12 cellular contexts compared by ENCODE assay signal in genomic region chr15:84929795-84930371, GRCh38. TPM values are rescaled to one million over a fixed set of nuclear protein-coding genes. Genes with fewer than 3 reads are reported as not detected.
DNase-seq lines count a peak whose midpoint lies in the region; ATAC-seq and TF ChIP-seq lines count a peak whose summit lies in the region.
"Had no signal": no experiment of that assay in that cellular context is flagged by ENCODE, and none has a peak within 500 bp of the region (broad histone marks: within the 10 kb centered on the region; RNA-seq: fewer than 3 reads in every experiment).

No MANE protein-coding gene starts in this region.

- H3K4me1 ChIP-seq in mucosa of descending colon (ENCODE audit: low read depth) (peaks cover 10% of the 10 kb centered on the region), spleen (peaks cover 0 to 11% (median 4%) of the 10 kb centered on the region in 6 donors), testis (peaks cover 6% of the 10 kb centered on the region)

- TF ChIP-seq CTCF in Calu3 (IDR thresholded peaks at IDR 0.05; ENCODE audit: unreplicated experiment): no peak
- no peak for TF ChIP-seq CTCF in brain microvascular endothelial cell (IDR thresholded peaks at IDR 0.05; ENCODE audit: low read depth, low read length, missing control alignments)
- no peak for TF ChIP-seq CTCF in mucosa of descending colon (IDR thresholded peaks at IDR 0.05)
- no peak for TF ChIP-seq CTCF in spleen (IDR thresholded peaks at IDR 0.05 in 8 of 11, conservative IDR thresholded peaks at IDR 0.05 in 3 of 11)
- TF ChIP-seq CTCF in testis (IDR thresholded peaks at IDR 0.05): no peak

- H3K27ac ChIP-seq in brain microvascular endothelial cell (no peak overlapping the region), spleen (no peak overlapping the region), testis (no peak overlapping the region)
- H3K27ac ChIP-seq: skin epidermis had no signal

- CTCF ChIA-PET in Calu3 (lab: Charles Lee): interaction anchor here (0.6 to 1.9 kb wide), 12 partner anchors 8 to 271 kb away, joined by 3 to 11 read pairs (median 4); no protein-coding TSS in a partner anchor

- H3K4me3 ChIP-seq in brain microvascular endothelial cell (ENCODE audit: low read depth, low read length) (no peak overlapping the region), mucosa of descending colon (no peak overlapping the region), spleen (no peak overlapping the region), testis (no peak overlapping the region)
- H3K4me3 ChIP-seq: skin epidermis had no signal

- peaks cover 10% of the 10 kb centered on the region for H3K36me3 Mint-ChIP-seq in Calu3 (ENCODE audit: insufficient read depth, unreplicated experiment)
- H3K36me3 Mint-ChIP-seq: T-cell had no signal

- no peaks in the 10 kb centered on the region for H3K27me3 Mint-ChIP-seq in Calu3 (ENCODE audit: unreplicated experiment)
- H3K27me3 Mint-ChIP-seq: T-cell had no signal

- no peaks in the 10 kb centered on the region for H3K9me3 Mint-ChIP-seq in Calu3 (ENCODE audit: low read depth, unreplicated experiment)
- H3K9me3 Mint-ChIP-seq: activated naive CD4-positive, alpha-beta T cell treated with anti-CD3 and anti-CD28 coated beads for 36 hours; T-cell had no signal

- peak overlapping the region; percentile 84 for H3K27ac Mint-ChIP-seq in Calu3 (ENCODE audit: unreplicated experiment)
- H3K27ac Mint-ChIP-seq: activated naive CD4-positive, alpha-beta T cell treated with anti-CD3 and anti-CD28 coated beads for 36 hours; T-cell had no signal

- H3K36me3 ChIP-seq in brain microvascular endothelial cell (replicated peaks): no peaks in the 10 kb centered on the region
- H3K36me3 ChIP-seq in mucosa of descending colon (ENCODE audit: low read depth): no peaks in the 10 kb centered on the region
- no peaks in the 10 kb centered on the region for H3K36me3 ChIP-seq in spleen
- H3K36me3 ChIP-seq in testis (ENCODE audit: low read depth, missing control alignments): no peaks in the 10 kb centered on the region

- no peaks in the 10 kb centered on the region for H3K9me3 ChIP-seq in mucosa of descending colon
- H3K9me3 ChIP-seq in spleen: no peaks in the 10 kb centered on the region
- no peaks in the 10 kb centered on the region for H3K9me3 ChIP-seq in testis

- TF ChIP-seq POLR2A in spleen (IDR thresholded peaks at IDR 0.05): no peak
- no peak for TF ChIP-seq POLR2A in testis (IDR thresholded peaks at IDR 0.05)

- WGBS in spleen, 5 donors: 67 to 76% (median 74%) methylated on average over 3 of the region's 3 CpGs
- WGBS in testis, 2 donors: 78 to 79% methylated on average over 3 of the region's 3 CpGs

- no TSS peak for BruUV-seq in Calu3 (replicated peaks; lab: Mats Ljungman, UMichigan)

- H3K27me3 ChIP-seq in brain microvascular endothelial cell (replicated peaks) (no peaks in the 10 kb centered on the region), spleen (replicated peaks in 1 of 7) (no peaks in the 10 kb centered on the region), testis (no peaks in the 10 kb centered on the region)

- ATAC-seq in mucosa of descending colon: peak; percentile 94
- ATAC-seq in GM19397 (IDR thresholded peaks at IDR 0.05; ENCODE audit: unreplicated experiment): no peak
- ATAC-seq in GM18517 (IDR thresholded peaks at IDR 0.05; ENCODE audit: unreplicated experiment): no peak
- ATAC-seq: T-cell had no signal

- intact Hi-C loops in Calu3 (cut with micrococcal nuclease; ENCODE audit: unreplicated experiment): loop anchor here (1.0 to 5.0 kb wide), 7 partner anchors 47 to 343 kb away; partner anchors contain the start of genes NMB and PDE8A
- intact Hi-C loops in mucosa of descending colon (cut with DNase I, micrococcal nuclease): loop anchor here in 1 of 2 donors (10.0 kb wide), 1 partner anchor 105 kb away; no protein-coding TSS in a partner anchor
- intact Hi-C loops in spleen (cut with DNase I; ENCODE audit: low total_unique reads): loop anchor here (2.0 kb wide), 1 partner anchor 343 kb away; no protein-coding TSS in a partner anchor
- intact Hi-C loops in testis (cut with DNase I; ENCODE audit: low total_unique reads): no loop called here

- DNase-seq in Calu3 (peak; percentile 99), LoVo (ENCODE audit: low spot score) (peak; percentile 98), brain microvascular endothelial cell (peak; percentile 86), mucosa of descending colon (peak; percentile 73 to 77 (median 75)), spleen (no peak), testis (no peak)
- DNase-seq: activated naive CD4-positive, alpha-beta T cell treated with anti-CD3 and anti-CD28 coated beads for 36 hours; hypothalamus; T-cell had no signal

- H3K4me3 Mint-ChIP-seq in Calu3 (ENCODE audit: low read depth, unreplicated experiment): peak overlapping the region; percentile 10
- H3K4me3 Mint-ChIP-seq: activated naive CD4-positive, alpha-beta T cell treated with anti-CD3 and anti-CD28 coated beads for 36 hours; T-cell had no signal

- in situ Hi-C loops in brain microvascular endothelial cell (cut with HindIII; ENCODE audit: low pct_ligation_motif_present, low sequenced_read_pairs): no loop called here

- H3K4me1 Mint-ChIP-seq in Calu3 (ENCODE audit: low read depth, unreplicated experiment): peaks cover 51% of the 10 kb centered on the region

RNA-seq across cellular contexts. Expression of gene SLC28A1, which starts 45.4 kb away (rescaled TPM):
- total RNA-seq in Calu3 (2022): 0.17 and 0.37 TPM in 2 replicates
- not detected for total RNA-seq in mucosa of descending colon
- under 1 TPM in 1 of 7 donors, not detected in 6; 0.16 TPM for total RNA-seq in spleen
- under 1 TPM in 2 of 3 donors, not detected in 1; 0.10 to 0.29 TPM for polyA plus RNA-seq in spleen
- under 1 TPM; 0.31 TPM for total RNA-seq in testis
- polyA plus RNA-seq in testis (ENCODE audit: insufficient read depth, low read depth, low replicate concordance): 0.26 TPM
- total RNA-seq: activated naive CD4-positive, alpha-beta T cell treated with anti-CD3 and anti-CD28 coated beads for 36 hours; T-cell had no signal

RNA-seq across cellular contexts. Expression of gene PDE8A, which starts 51.8 kb away (rescaled TPM):
- total RNA-seq in Calu3 (2022) (65.9 and 66.5 TPM in 2 replicates), mucosa of descending colon (100 to 1,000 TPM in 1 of 3 donors, 10 to 100 TPM in 2; 79.7 to 117 (median 98.3) TPM), spleen (10 to 100 TPM; 24.2 to 52.2 (median 39.8) TPM), testis (10 to 100 TPM; 67.3 to 67.8 TPM)
- polyA plus RNA-seq in spleen (10 to 100 TPM; 13.2 to 22.7 (median 14.9) TPM), testis (ENCODE audit: insufficient read depth, low read depth, low replicate concordance) (27.8 TPM)

Comparison
In these comparisons a context has a peak if more than half of its experiments do, and no peak if none do; other contexts are left out.
1. DNase-seq: peak in Calu3 (single experiment), LoVo (single experiment), brain microvascular endothelial cell (single experiment) and mucosa of descending colon (3 of 3); none in spleen (single experiment) and testis (single experiment).